ENCODE assay signal across 18 cellular contexts in the genomic region with DNA sequence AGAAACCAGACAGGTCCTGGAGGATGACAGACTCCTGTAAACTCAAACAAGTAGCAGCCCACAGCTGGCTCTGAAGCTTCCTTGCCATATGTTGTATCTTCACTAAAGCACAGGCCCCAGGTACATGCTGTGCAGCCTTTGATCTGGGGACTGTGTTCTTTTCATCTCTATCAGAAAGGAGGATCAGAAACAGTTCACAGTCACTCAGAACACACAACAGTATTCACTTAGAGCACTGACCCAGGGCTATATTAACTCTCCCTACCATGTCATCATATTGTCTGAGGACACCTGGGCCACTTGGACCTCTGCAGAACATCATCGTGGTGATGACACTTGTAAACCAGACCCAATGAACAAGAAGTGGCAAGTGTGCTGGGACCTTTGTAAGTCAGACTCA.
DNase-seq lines count a peak whose midpoint lies in the region; ATAC-seq and TF ChIP-seq lines count a peak whose summit lies in the region.
"Had no signal": no experiment of that assay in that cellular context is flagged by ENCODE, and none has a peak within 500 bp of the region (broad histone marks: within the 10 kb centered on the region; RNA-seq: fewer than 3 reads in every experiment).

No MANE protein-coding gene starts in this region.

- no peak for TF ChIP-seq CTCF in left ventricle myocardium inferior (IDR thresholded peaks at IDR 0.05; ENCODE audit: borderline replicate concordance)
- TF ChIP-seq CTCF in SK-N-SH (IDR thresholded peaks at IDR 0.05): no peak

- H3K27ac ChIP-seq in left ventricle myocardium inferior (replicated peaks): no peak overlapping the region
- peak overlapping the region in 1 of 2 donors; percentile 42 for H3K27ac ChIP-seq in aorta (ENCODE audit: low read depth in 1 of 2, low read length in 2 of 2)
- H3K27ac ChIP-seq in SK-N-SH (ENCODE audit: low read depth in 2 of 2, low read length in 1 of 2): no peak overlapping the region
- H3K27ac ChIP-seq: BLaER1, HL-60 had no signal

- H3K79me2 ChIP-seq in SK-N-SH (ENCODE audit: insufficient read depth): no peaks in the 10 kb centered on the region

- no peaks in the 10 kb centered on the region for H3F3A ChIP-seq in SK-N-SH (replicated peaks; ENCODE audit: insufficient read depth)

- H3K9me3 ChIP-seq in left ventricle myocardium inferior (replicated peaks): no peaks in the 10 kb centered on the region
- no peaks in the 10 kb centered on the region for H3K9me3 ChIP-seq in aorta (ENCODE audit: control insufficient read depth, low read length)
- H3K9me3 ChIP-seq in SK-N-SH: no peaks in the 10 kb centered on the region
- H3K9me3 ChIP-seq: BLaER1 had no signal

- no peaks in the 10 kb centered on the region for H3K9me2 ChIP-seq in SK-N-SH

- TF ChIP-seq RAD21 in SK-N-SH (IDR thresholded peaks at IDR 0.05; ENCODE audit: low read length): no peak

- H3K4me3 ChIP-seq in left ventricle myocardium inferior (no peak overlapping the region), aorta (ENCODE audit: low read length in 2 of 2) (no peak overlapping the region), SK-N-SH (ENCODE audit: low read depth in 2 of 2, low read length in 1 of 2) (no peak overlapping the region)
- H3K4me3 ChIP-seq: BLaER1, GM12878, GM23338 had no signal

- ATAC-seq in left cardiac atrium (peak; percentile 22 to 55), aorta (ENCODE audit: low FRiP score) (peak; percentile 17), HG02852 (IDR thresholded peaks at IDR 0.05; ENCODE audit: unreplicated experiment) (no peak), GM18861 (IDR thresholded peaks at IDR 0.05; ENCODE audit: unreplicated experiment) (no peak)
- ATAC-seq: GM12878, GM23338 had no signal

- no peak overlapping the region for H2AFZ ChIP-seq in SK-N-SH (ENCODE audit: low read depth)
- H2AFZ ChIP-seq: GM23338 had no signal

- CTCF ChIA-PET in SK-N-SH (lab: Yijun Ruan, JAX): interaction anchor here (2.3 to 4.8 kb wide), 4 partner anchors 11 to 1149 kb away, joined by 23 to 89 read pairs (median 42); no protein-coding TSS in a partner anchor

- WGBS in aorta, 2 donors: 9 to 11% methylated on average over 1 of the region's 1 CpG
- 0% methylated on average over 1 of the region's 1 CpG for WGBS in SK-N-SH (ENCODE audit: low lambda C conversion rate)

- H3K27me3 ChIP-seq in left ventricle myocardium inferior (ENCODE audit: low read depth) (peaks cover 17% of the 10 kb centered on the region), aorta (ENCODE audit: control insufficient read depth in 1 of 2, insufficient read depth in 2 of 2, low read length in 1 of 2) (no peaks in the 10 kb centered on the region), SK-N-SH (ENCODE audit: insufficient read depth) (no peaks in the 10 kb centered on the region)
- H3K27me3 ChIP-seq: BLaER1 had no signal

- TF ChIP-seq EP300 in SK-N-SH (IDR thresholded peaks at IDR 0.05; ENCODE audit: borderline replicate concordance in 1 of 2, low read depth in 1 of 2, low read length in 1 of 2): no peak

- no peak for DNase-seq in left cardiac atrium
- no peak for DNase-seq in left ventricle myocardium inferior
- peak; percentile 6 for DNase-seq in NCI-H524 treated with DMSO at 0.1 percent for 48 hours (lab: John Stamatoyannopoulos, UW)
- peak; percentile 60 for DNase-seq in islet precursor cell
- DNase-seq in aorta: no peak
- no peak for DNase-seq in SK-N-SH
- DNase-seq: 8988T; CD4-positive, alpha-beta memory T cell; DMS153; DMS79; GF-D8; HCEC 1CT had no signal

- H3K4me2 ChIP-seq in SK-N-SH: no peak overlapping the region
- H3K4me2 ChIP-seq: BLaER1, GM23338 had no signal

- no peaks in the 10 kb centered on the region for H4K20me1 ChIP-seq in SK-N-SH (ENCODE audit: insufficient read depth)
- H4K20me1 ChIP-seq: BLaER1 had no signal

- intact Hi-C loops in left cardiac atrium (cut with DNase I): loop anchor here in 1 of 2 donors (2.0 kb wide), 1 partner anchor 1094 kb away; no protein-coding TSS in a partner anchor
- intact Hi-C loops in left ventricle myocardium inferior (cut with micrococcal nuclease): no loop called here
- intact Hi-C loops in aorta (cut with DNase I): no loop called here

- POLR2A ChIA-PET in SK-N-SH (lab: Yijun Ruan, JAX): no interaction called here

- H3K36me3 ChIP-seq in left ventricle myocardium inferior (no peaks in the 10 kb centered on the region), aorta (ENCODE audit: control insufficient read depth in 1 of 2, insufficient read depth in 2 of 2, low read length in 1 of 2) (no peaks in the 10 kb centered on the region), SK-N-SH (replicated peaks in 1 of 2; ENCODE audit: control insufficient read depth in 1 of 2, insufficient read depth in 2 of 2, low read length in 1 of 2) (no peaks in the 10 kb centered on the region)
- H3K36me3 ChIP-seq: BLaER1 had no signal

- H3K4me1 ChIP-seq in left ventricle myocardium inferior (peaks cover 8% of the 10 kb centered on the region), aorta (ENCODE audit: control insufficient read depth in 1 of 2, insufficient read depth in 2 of 2, low read length in 2 of 2) (no peaks in the 10 kb centered on the region), SK-N-SH (ENCODE audit: control insufficient read depth in 1 of 2, insufficient read depth in 2 of 2, low read depth in 1 of 2, low read length in 1 of 2) (no peaks in the 10 kb centered on the region)

- H3K9ac ChIP-seq in SK-N-SH: no peak overlapping the region
- H3K9ac ChIP-seq: BLaER1 had no signal

TF ChIP-seq in SK-N-SH, 30 proteins besides CTCF, POLR2A, EP300 and RAD21:
- TF ChIP-seq, protein P1, sequence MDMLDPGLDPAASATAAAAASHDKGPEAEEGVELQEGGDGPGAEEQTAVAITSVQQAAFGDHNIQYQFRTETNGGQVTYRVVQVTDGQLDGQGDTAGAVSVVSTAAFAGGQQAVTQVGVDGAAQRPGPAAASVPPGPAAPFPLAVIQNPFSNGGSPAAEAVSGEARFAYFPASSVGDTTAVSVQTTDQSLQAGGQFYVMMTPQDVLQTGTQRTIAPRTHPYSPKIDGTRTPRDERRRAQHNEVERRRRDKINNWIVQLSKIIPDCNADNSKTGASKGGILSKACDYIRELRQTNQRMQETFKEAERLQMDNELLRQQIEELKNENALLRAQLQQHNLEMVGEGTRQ (IDR thresholded peaks at IDR 0.05; ENCODE audit: borderline replicate concordance, low read depth, low read length): no peak
- no peak for TF ChIP-seq JUND (IDR thresholded peaks at IDR 0.05)
- no peak for TF ChIP-seq FOXM1 (IDR thresholded peaks at IDR 0.05; ENCODE audit: low read depth)
- no peak for TF ChIP-seq CHD2 (IDR thresholded peaks at IDR 0.05; ENCODE audit: low read length, partially characterized antibody)
- no peak for TF ChIP-seq EZH2phosphoT487 (IDR thresholded peaks at IDR 0.05; ENCODE audit: borderline replicate concordance, low read depth)
- no peak for TF ChIP-seq YY1 (IDR thresholded peaks at IDR 0.05; ENCODE audit: low read depth)

Comparison
In these comparisons a context has a peak if more than half of its experiments do, and no peak if none do; other contexts are left out.
1. ATAC-seq: peak in left cardiac atrium (2 of 2) and aorta (single experiment); none in HG02852 (single experiment) and GM18861 (single experiment).
2. DNase-seq: peak in NCI-H524 treated with DMSO at 0.1 percent for 48 hours (single experiment) and islet precursor cell (single experiment); none in left cardiac atrium (single experiment), left ventricle myocardium inferior (single experiment), aorta (0 of 2) and SK-N-SH (single experiment).